ENCODE assay signal across 25 cellular contexts in genomic region chr1:8115031-8115768, GRCh38.
DNase-seq lines count a peak whose midpoint lies in the region; ATAC-seq and TF ChIP-seq lines count a peak whose summit lies in the region.
"Had no signal": no experiment of that assay in that cellular context is flagged by ENCODE, and none has a peak within 500 bp of the region (broad histone marks: within the 10 kb centered on the region; RNA-seq: fewer than 3 reads in every experiment).

No MANE protein-coding gene starts in this region.

- H3K4me3 ChIP-seq in left ventricle myocardium inferior (no peak overlapping the region), lower lobe of right lung (no peak overlapping the region), smooth muscle cell (no peak overlapping the region)
- H3K4me3 ChIP-seq: dorsolateral prefrontal cortex, lung, SJCRH30 had no signal

- H3K36me3 ChIP-seq in left ventricle myocardium inferior (no peaks in the 10 kb centered on the region), lower lobe of right lung (no peaks in the 10 kb centered on the region), smooth muscle cell (ENCODE audit: low read depth) (no peaks in the 10 kb centered on the region)
- H3K36me3 ChIP-seq: SJCRH30 had no signal

- H3F3A ChIP-seq in smooth muscle cell (ENCODE audit: low read depth), result peaks cover 22% of the 10 kb centered on the region

- H3K27me3 ChIP-seq in left ventricle myocardium inferior (ENCODE audit: low read depth) (no peaks in the 10 kb centered on the region), lower lobe of right lung (ENCODE audit: low read depth) (no peaks in the 10 kb centered on the region), smooth muscle cell (ENCODE audit: low read depth) (no peaks in the 10 kb centered on the region)
- H3K27me3 ChIP-seq: dorsolateral prefrontal cortex, SJCRH30 had no signal

- WGBS in smooth muscle cell (ENCODE audit: low lambda C conversion rate), result 89% methylated on average over 10 of the region's 10 CpGs

- no peak overlapping the region for H2AFZ ChIP-seq in smooth muscle cell (ENCODE audit: low read depth)

- DNase-seq in left ventricle myocardium inferior, result no peak
- no peak for DNase-seq in Right ventricle myocardium superior
- DNase-seq in lower lobe of right lung, result no peak
- no peak for DNase-seq in smooth muscle cell (lab: John Stamatoyannopoulos, UW; ENCODE audit: unreplicated experiment)
- no peak for DNase-seq in NCI-H1105 treated with DMSO at 0.1 percent for 48 hours (lab: John Stamatoyannopoulos, UW)
- DNase-seq in dedifferentiated amniotic fluid mesenchymal stem cell (ENCODE audit: extremely low spot score), result no peak
- DNase-seq in epidermal melanocyte (ENCODE audit: insufficient read length, low spot score), result no peak
- no peak for DNase-seq in activated naive CD4-positive, alpha-beta T cell (lab: John Stamatoyannopoulos, UW)
- DNase-seq: activated CD4-positive, alpha-beta T cell treated with anti-CD3 and anti-CD28 coated beads for 48 hours; activated naive CD4-positive, alpha-beta T cell treated with anti-CD3 and anti-CD28 coated beads for 36 hours; activated T-cell treated with anti-CD3 and anti-CD28 coated beads, Interleukin-2, amount 50 U/mL, for 48 hours; amygdala; caudate nucleus; DMS53; dorsolateral prefrontal cortex; foreskin melanocyte; HFFc6; kidney; NCI-H1105; NCI-H2029 treated with DMSO at 0.1 percent for 48 hours; NCI-H345; NCI-H82; retina; SJCRH30 had no signal

- H3K27ac ChIP-seq in left ventricle myocardium inferior (replicated peaks) (peak overlapping the region; percentile 88), lower lobe of right lung (peak overlapping the region; percentile 73), smooth muscle cell (ENCODE audit: low read depth) (peak overlapping the region; percentile 76)
- H3K27ac ChIP-seq: SJCRH30 had no signal

- TF ChIP-seq CTCF in left ventricle myocardium inferior (IDR thresholded peaks at IDR 0.05; ENCODE audit: borderline replicate concordance), result no peak
- no peak for TF ChIP-seq CTCF in lower lobe of right lung (IDR thresholded peaks at IDR 0.05)
- TF ChIP-seq CTCF in smooth muscle cell (IDR thresholded peaks at IDR 0.05; ENCODE audit: borderline replicate concordance, insufficient read depth, poor library complexity, severe bottlenecking), result no peak

- ATAC-seq in Right ventricle myocardium superior (ENCODE audit: poor library complexity) (no peak), lower lobe of right lung (no peak)

- H3K4me2 ChIP-seq in smooth muscle cell, result no peak overlapping the region

- peaks cover 48% of the 10 kb centered on the region for H3K4me1 ChIP-seq in left ventricle myocardium inferior
- peaks cover 28% of the 10 kb centered on the region for H3K4me1 ChIP-seq in lower lobe of right lung
- peaks cover 12% of the 10 kb centered on the region for H3K4me1 ChIP-seq in smooth muscle cell (ENCODE audit: low read depth)

- H3K79me2 ChIP-seq in smooth muscle cell (ENCODE audit: low read depth), result no peaks in the 10 kb centered on the region

- no peak overlapping the region for H3K9ac ChIP-seq in smooth muscle cell (ENCODE audit: low read depth)

- peaks cover 3% of the 10 kb centered on the region for H3K9me3 ChIP-seq in left ventricle myocardium inferior (replicated peaks)
- no peaks in the 10 kb centered on the region for H3K9me3 ChIP-seq in lower lobe of right lung
- no peaks in the 10 kb centered on the region for H3K9me3 ChIP-seq in smooth muscle cell (replicated peaks; ENCODE audit: low read depth)
- H3K9me3 ChIP-seq: SJCRH30 had no signal

- intact Hi-C loops in left ventricle myocardium inferior (cut with micrococcal nuclease), result no loop called here
- intact Hi-C loops in Right ventricle myocardium superior (cut with DNase I), result no loop called here
- intact Hi-C loops in lower lobe of right lung (cut with DNase I), result no loop called here

- H4K20me1 ChIP-seq in smooth muscle cell (ENCODE audit: low read depth), result no peaks in the 10 kb centered on the region
